ENCODE assay signal across 26 cellular contexts in the genomic region with DNA sequence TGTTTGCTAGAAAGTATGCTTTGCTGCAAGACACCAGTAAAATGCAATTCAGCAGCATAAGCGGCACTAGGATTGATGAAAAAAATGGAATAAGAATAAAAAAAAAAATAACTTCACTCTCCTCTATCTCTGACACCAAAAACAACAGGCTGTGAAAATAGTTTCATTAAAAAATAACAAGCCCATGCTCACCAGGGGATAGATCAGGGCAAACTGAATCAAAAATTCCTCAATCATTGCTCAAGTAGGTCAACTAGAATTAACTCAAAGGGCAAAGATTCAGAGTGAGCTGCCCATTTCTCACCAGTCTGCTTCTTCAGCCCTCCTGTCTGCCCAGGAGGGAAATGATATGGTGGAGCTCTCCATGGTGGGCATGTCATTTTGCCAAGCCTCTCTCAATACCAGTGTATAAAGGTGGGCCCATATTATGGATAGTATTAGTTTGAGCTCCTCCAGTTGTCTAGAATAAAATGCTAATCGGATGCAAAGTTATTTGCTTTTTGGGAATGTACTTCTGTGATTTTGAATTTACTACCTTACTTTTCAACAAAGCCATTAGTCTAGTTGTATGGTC.
DNase-seq lines count a peak whose midpoint lies in the region; ATAC-seq, FAIRE-seq and TF ChIP-seq lines count a peak whose summit lies in the region.
"Had no signal": no experiment of that assay in that cellular context is flagged by ENCODE, and none has a peak within 500 bp of the region (broad histone marks: within the 10 kb centered on the region; RNA-seq: fewer than 3 reads in every experiment).

No MANE protein-coding gene starts in this region.

- H3K9me2 ChIP-seq in HCT116 (ENCODE audit: insufficient read depth) = no peaks in the 10 kb centered on the region

- TF ChIP-seq RAD21 in HCT116 (IDR thresholded peaks at IDR 0.05; ENCODE audit: low read depth) = no peak

- no peaks in the 10 kb centered on the region for H3K4me1 ChIP-seq in HCT116 (ENCODE audit: control insufficient read depth in 1 of 2, insufficient read depth in 2 of 2, low read length in 2 of 2)
- no peaks in the 10 kb centered on the region for H3K4me1 ChIP-seq in smooth muscle cell (ENCODE audit: low read depth)
- H3K4me1 ChIP-seq: BLaER1, SJSA1 had no signal

- no peak for TF ChIP-seq CTCF in HCT116 (IDR thresholded peaks at IDR 0.05 in 2 of 3, conservative IDR thresholded peaks at IDR 0.05 in 1 of 3; ENCODE audit: borderline replicate concordance in 1 of 3, insufficient read depth in 1 of 3, low read depth in 2 of 3, low read length in 2 of 3)
- TF ChIP-seq CTCF in smooth muscle cell (IDR thresholded peaks at IDR 0.05; ENCODE audit: borderline replicate concordance, insufficient read depth, poor library complexity, severe bottlenecking) = no peak

- H3K27ac ChIP-seq in HCT116 (ENCODE audit: low read depth, low read length) = no peak overlapping the region
- peak overlapping the region; percentile 19 for H3K27ac ChIP-seq in temporal lobe (ENCODE audit: low read depth, low read length)
- H3K27ac ChIP-seq in smooth muscle cell (ENCODE audit: low read depth) = no peak overlapping the region
- H3K27ac ChIP-seq: BLaER1, HL-60, SJSA1 had no signal

- no peaks in the 10 kb centered on the region for H3F3A ChIP-seq in smooth muscle cell (ENCODE audit: low read depth)

- RAD21 ChIA-PET in HCT116 (lab: Charles Lee; ENCODE audit: low non-redundant PET in 1 of 2, low total read pairs in 2 of 2, uncharacterized antibody in 2 of 2, unreplicated experiment in 2 of 2) = no interaction called here

- H4K20me1 ChIP-seq in HCT116 (ENCODE audit: insufficient read depth) (no peaks in the 10 kb centered on the region), smooth muscle cell (ENCODE audit: low read depth) (no peaks in the 10 kb centered on the region)
- H4K20me1 ChIP-seq: BLaER1 had no signal

- no peak for DNase-seq in HCT116 (ENCODE audit: low read depth, low spot score)
- DNase-seq in astrocyte of the hippocampus (ENCODE audit: low read depth, low spot score) = peak; percentile 12
- DNase-seq in myocyte (ENCODE audit: low read depth) = peak; percentile 17
- no peak for DNase-seq in smooth muscle cell (lab: John Stamatoyannopoulos, UW; ENCODE audit: unreplicated experiment)
- no peak for DNase-seq in HTR-8/SVneo (ENCODE audit: insufficient read length, low spot score)
- DNase-seq: CD4-positive, CD25-positive, alpha-beta regulatory T cell; DMS153; DND-41; HFFc6; Karpas-422; NCI-H1092 treated with DMSO at 0.1 percent for 48 hours; NCI-H1436; NCI-H187; NCI-H2081 treated with DMSO at 0.1 percent for 48 hours; NCI-H446; NCI-H524 treated with DMSO at 0.1 percent for 48 hours; NCI-H774; PC-3 had no signal

- H2AFZ ChIP-seq in HCT116 (ENCODE audit: low read depth, low read length, poor library complexity, severe bottlenecking) = no peak overlapping the region
- H2AFZ ChIP-seq in smooth muscle cell (ENCODE audit: low read depth) = no peak overlapping the region

- CTCF ChIA-PET in HCT116 (lab: Charles Lee) = no interaction called here

- H3K9me3 ChIP-seq in HCT116 (ENCODE audit: control insufficient read depth in 1 of 2, insufficient read depth in 1 of 2, low read depth in 1 of 2, low read length in 2 of 2) (no peaks in the 10 kb centered on the region), smooth muscle cell (replicated peaks; ENCODE audit: low read depth) (no peaks in the 10 kb centered on the region)
- H3K9me3 ChIP-seq: BLaER1, SJSA1 had no signal

- BruUV-seq in HCT116 (replicated peaks; lab: Mats Ljungman, UMichigan) = no TSS peak

- TF ChIP-seq POLR2A in HCT116 (IDR thresholded peaks at IDR 0.05; ENCODE audit: borderline replicate concordance, extremely low read depth, insufficient read depth, insufficient read length) = no peak

- H3K9ac ChIP-seq in HCT116 (ENCODE audit: low read length) (no peak overlapping the region), smooth muscle cell (ENCODE audit: low read depth) (no peak overlapping the region)
- H3K9ac ChIP-seq: BLaER1 had no signal

- ATAC-seq in HCT116 = no peak
- ATAC-seq in esophagus mucosa = no peak
- ATAC-seq: PC-3, Right ventricle myocardium inferior had no signal

- H3K79me2 ChIP-seq in HCT116 (ENCODE audit: insufficient read depth, low read length) = no peaks in the 10 kb centered on the region
- H3K79me2 ChIP-seq in smooth muscle cell (ENCODE audit: low read depth) = no peaks in the 10 kb centered on the region

- H3K4me2 ChIP-seq in HCT116 (ENCODE audit: low read length) (no peak overlapping the region), smooth muscle cell (no peak overlapping the region)
- H3K4me2 ChIP-seq: BLaER1 had no signal

- POLR2A ChIA-PET in HCT116 (lab: Charles Lee) = no interaction called here

- intact Hi-C loops in HCT116 (cut with micrococcal nuclease) = no loop called here

- WGBS in smooth muscle cell (ENCODE audit: low lambda C conversion rate) = 92% methylated on average over 2 of the region's 2 CpGs

- H3K36me3 ChIP-seq in HCT116 (ENCODE audit: control insufficient read depth in 1 of 2, insufficient read depth in 2 of 2, low read length in 2 of 2) = no peaks in the 10 kb centered on the region
- H3K36me3 ChIP-seq in smooth muscle cell (ENCODE audit: low read depth) = no peaks in the 10 kb centered on the region
- H3K36me3 ChIP-seq: BLaER1, SJSA1 had no signal

- H3K4me3 ChIP-seq in HCT116 (replicated peaks in 1 of 2; ENCODE audit: low read depth in 1 of 2, low read length in 2 of 2) (no peak overlapping the region), smooth muscle cell (no peak overlapping the region)
- H3K4me3 ChIP-seq: BLaER1, SJSA1 had no signal

- no peak for FAIRE-seq in HTR-8/SVneo (lab: Jason Lieb, UNC)
- FAIRE-seq: GM19239, H54 had no signal

- H3K27me3 ChIP-seq in HCT116 (ENCODE audit: insufficient read depth, low read length) = no peaks in the 10 kb centered on the region
- H3K27me3 ChIP-seq in smooth muscle cell (ENCODE audit: low read depth) = no peaks in the 10 kb centered on the region
- H3K27me3 ChIP-seq: BLaER1, SJSA1 had no signal

TF ChIP-seq in HCT116, 20 proteins besides CTCF, POLR2A, EP300 and RAD21:
- TF ChIP-seq REST (IDR thresholded peaks at IDR 0.05; ENCODE audit: low read depth) = peak; percentile 34
- TF ChIP-seq JUND (IDR thresholded peaks at IDR 0.05) = no peak

Comparison
In these comparisons a context has a peak if more than half of its experiments do, and no peak if none do; other contexts are left out.
1. DNase-seq: peak in astrocyte of the hippocampus (single experiment) and myocyte (single experiment); none in HCT116 (single experiment), smooth muscle cell (single experiment) and HTR-8/SVneo (single experiment).